ENCODE assay signal across 1 cellular context in genomic region chr9:129835128-129835859, GRCh38.
TF ChIP-seq lines count a peak whose summit lies in the region.

Gene C9orf78, minus strand, starts transcription at chr9:129835275. Its CDS starts 54 bp downstream, at chr9:129835221.
Gene USP20, plus strand, starts transcription at chr9:129835458. Its CDS starts 17,098 bp downstream, at chr9:129852556.

TF ChIP-seq in HepG2, 621 proteins besides CTCF, POLR2A, EP300 and RAD21 (continued from another document and continues in another):
- no peak for TF ChIP-seq PRDM4 (CRISPR knock-in tag; IDR thresholded peaks at IDR 0.05; ENCODE audit: borderline replicate concordance)
- no peak for TF ChIP-seq MIER3 (CRISPR knock-in tag; IDR thresholded peaks at IDR 0.05; ENCODE audit: borderline replicate concordance)
- no peak for TF ChIP-seq ZNF296 (CRISPR knock-in tag; conservative IDR thresholded peaks at IDR 0.05)
- TF ChIP-seq ZNF468 (CRISPR knock-in tag; IDR thresholded peaks at IDR 0.05): no peak
- TF ChIP-seq ZNF556 (CRISPR knock-in tag; IDR thresholded peaks at IDR 0.05; ENCODE audit: borderline replicate concordance): no peak
- 0 out of 2 replicates have a peak, but pooled peaks have one; percentile 24 for TF ChIP-seq FOXP4 (CRISPR knock-in tag; IDR thresholded peaks at IDR 0.05)
- TF ChIP-seq HIC2 (CRISPR knock-in tag; IDR thresholded peaks at IDR 0.05; ENCODE audit: low read depth): no peak
- TF ChIP-seq MIXL1 (CRISPR knock-in tag; IDR thresholded peaks at IDR 0.05): no peak
- no peak for TF ChIP-seq SP140L (CRISPR knock-in tag; IDR thresholded peaks at IDR 0.05; ENCODE audit: borderline replicate concordance)
- no peak for TF ChIP-seq AHDC1 (CRISPR knock-in tag; IDR thresholded peaks at IDR 0.05; ENCODE audit: borderline replicate concordance)
- no peak for TF ChIP-seq NCOA1 (CRISPR knock-in tag; IDR thresholded peaks at IDR 0.05)
- no peak for TF ChIP-seq ZBTB39 (CRISPR knock-in tag; IDR thresholded peaks at IDR 0.05)
- no peak for TF ChIP-seq ZFP41 (CRISPR knock-in tag; IDR thresholded peaks at IDR 0.05; ENCODE audit: borderline replicate concordance)
- no peak for TF ChIP-seq CERS6 (CRISPR knock-in tag; IDR thresholded peaks at IDR 0.05)
- TF ChIP-seq PHF21A (CRISPR knock-in tag; IDR thresholded peaks at IDR 0.05): no peak
- TF ChIP-seq ZNF878 (CRISPR knock-in tag; IDR thresholded peaks at IDR 0.05): no peak
- TF ChIP-seq HOXA5 (CRISPR knock-in tag; IDR thresholded peaks at IDR 0.05): peak; percentile 57; the same call in 1 of the 2 replicates
- TF ChIP-seq DMAP1 (CRISPR knock-in tag; IDR thresholded peaks at IDR 0.05): peak; percentile 53
- no peak for TF ChIP-seq ZNF34 (CRISPR knock-in tag; IDR thresholded peaks at IDR 0.05; ENCODE audit: borderline replicate concordance)
- no peak for TF ChIP-seq ATM (IDR thresholded peaks at IDR 0.05; ENCODE audit: borderline replicate concordance)
- TF ChIP-seq ZFP62 (CRISPR knock-in tag; IDR thresholded peaks at IDR 0.05): no peak
- TF ChIP-seq CENPBD1 (CRISPR knock-in tag; IDR thresholded peaks at IDR 0.05; ENCODE audit: borderline replicate concordance, low read depth): no peak; the same call in 1 of the 2 replicates
- TF ChIP-seq IKZF1 (IDR thresholded peaks at IDR 0.05): no peak
- TF ChIP-seq ZNF710 (CRISPR knock-in tag; IDR thresholded peaks at IDR 0.05; ENCODE audit: borderline replicate concordance): no peak
- no peak for TF ChIP-seq GTF3A (CRISPR knock-in tag; conservative IDR thresholded peaks at IDR 0.05)
- TF ChIP-seq HMGXB4 (CRISPR knock-in tag; IDR thresholded peaks at IDR 0.05; ENCODE audit: borderline replicate concordance in 1 of 2, low read depth in 1 of 2): peak in 1 of 2 experiments; percentile 65; a peak in 2 of 4 replicates
- TF ChIP-seq ZBTB33 (CRISPR knock-in tag; IDR thresholded peaks at IDR 0.05): no peak
- no peak for TF ChIP-seq ZNF251 (CRISPR knock-in tag; IDR thresholded peaks at IDR 0.05)
- no peak for TF ChIP-seq ZNF275 (CRISPR knock-in tag; IDR thresholded peaks at IDR 0.05; ENCODE audit: borderline replicate concordance)
